ENCODE assay signal across 29 cellular contexts in genomic region chr1:6888268-6888667, GRCh38.
A peak's percentile ranks its signal among the peaks of the same experiment; 100 is the strongest.
DNase-seq lines count a peak whose midpoint lies in the region; ATAC-seq, FAIRE-seq and TF ChIP-seq lines count a peak whose summit lies in the region.
"Had no signal": no experiment of that assay in that cellular context is flagged by ENCODE, and none has a peak within 500 bp of the region (broad histone marks: within the 10 kb centered on the region; RNA-seq: fewer than 3 reads in every experiment).

No MANE protein-coding gene starts in this region.

- H3K36me3 ChIP-seq in astrocyte (ENCODE audit: insufficient read depth, low read length): no peaks in the 10 kb centered on the region
- no peaks in the 10 kb centered on the region for H3K36me3 ChIP-seq in endothelial cell of umbilical vein (ENCODE audit: control insufficient read depth in 2 of 2, extremely low read depth in 1 of 2, insufficient read depth in 2 of 2, low read length in 2 of 2)
- H3K36me3 ChIP-seq in ovary: no peaks in the 10 kb centered on the region
- H3K36me3 ChIP-seq: BE2C, brain microvascular endothelial cell had no signal

- FAIRE-seq in HTR-8/SVneo (lab: Jason Lieb, UNC): no peak
- FAIRE-seq in astrocyte (lab: Jason Lieb, UNC): peak; percentile 52
- FAIRE-seq in endothelial cell of umbilical vein (lab: Jason Lieb, UNC): peak; percentile 26
- FAIRE-seq: A549, endometrium, H1 had no signal

- POLR2A ChIA-PET in AG04449 (lab: Yijun Ruan, JAX) (no interaction called here), endothelial cell of umbilical vein (lab: Charles Lee) (no interaction called here)

- H3K36me3 Mint-ChIP-seq in astrocyte (ENCODE audit: low read depth, unreplicated experiment): peaks cover 2% of the 10 kb centered on the region

- H4K20me1 ChIP-seq in astrocyte (ENCODE audit: insufficient read depth, low read length) (peaks cover 17% of the 10 kb centered on the region), endothelial cell of umbilical vein (replicated peaks; ENCODE audit: control insufficient read depth, extremely low read depth, insufficient read depth, low read length) (no peaks in the 10 kb centered on the region)

- H3K9me3 ChIP-seq in astrocyte (ENCODE audit: insufficient read depth, low read depth, low read length): no peaks in the 10 kb centered on the region
- H3K9me3 ChIP-seq in endothelial cell of umbilical vein (replicated peaks; ENCODE audit: control insufficient read depth, insufficient read depth, low read length): no peaks in the 10 kb centered on the region
- no peaks in the 10 kb centered on the region for H3K9me3 ChIP-seq in ovary
- H3K9me3 ChIP-seq: A549, BE2C, spleen had no signal

- no peak overlapping the region for H3K27ac Mint-ChIP-seq in astrocyte (ENCODE audit: unreplicated experiment)
- H3K27ac Mint-ChIP-seq: CD8-positive, alpha-beta memory T cell; type B pancreatic cell had no signal

- CTCF ChIA-PET in AG04449 (lab: Yijun Ruan, JAX) (interaction anchor here (0.8 to 5.5 kb wide), 18 partner anchors 11 to 760 kb away, joined by 3 to 92 read pairs (median 14); partner anchors contain the start of gene CAMTA1), endothelial cell of umbilical vein (lab: Charles Lee) (interaction anchor here (0.6 to 5.2 kb wide), 4 partner anchors 23 to 169 kb away, joined by 3 to 71 read pairs (median 18); no protein-coding TSS in a partner anchor)

- intact Hi-C loops in endothelial cell of umbilical vein (cut with micrococcal nuclease): loop anchor here (2.0 kb wide), 1 partner anchor 759 kb away; no protein-coding TSS in a partner anchor
- intact Hi-C loops in ovary (cut with DNase I): loop anchor here in 1 of 4 donors (10.0 kb wide), 1 partner anchor 163 kb away; no protein-coding TSS in a partner anchor

- H3K27ac ChIP-seq in astrocyte (ENCODE audit: low read depth, low read length) (no peak overlapping the region), endothelial cell of umbilical vein (ENCODE audit: insufficient read depth, low read depth, low read length) (no peak overlapping the region), ovary (no peak overlapping the region)
- H3K27ac ChIP-seq: A549, brain microvascular endothelial cell, RWPE1, spleen had no signal

- H3K79me2 ChIP-seq in astrocyte (ENCODE audit: insufficient read depth, low read length) (no peaks in the 10 kb centered on the region), endothelial cell of umbilical vein (ENCODE audit: control insufficient read depth, insufficient read depth, low read length) (no peaks in the 10 kb centered on the region)

- H3K4me3 Mint-ChIP-seq in astrocyte (ENCODE audit: unreplicated experiment): no peak overlapping the region
- H3K4me3 Mint-ChIP-seq: CD8-positive, alpha-beta memory T cell; neural crest cell; type B pancreatic cell had no signal

- H3K27me3 ChIP-seq in astrocyte (ENCODE audit: insufficient read depth, low read length): no peaks in the 10 kb centered on the region
- no peaks in the 10 kb centered on the region for H3K27me3 ChIP-seq in endothelial cell of umbilical vein (ENCODE audit: control insufficient read depth in 2 of 2, insufficient read depth in 2 of 2, low read length in 2 of 2)
- H3K27me3 ChIP-seq in ovary: no peaks in the 10 kb centered on the region
- H3K27me3 ChIP-seq: BE2C, brain microvascular endothelial cell, spleen had no signal

- H3K27me3 Mint-ChIP-seq in astrocyte (ENCODE audit: low read depth, unreplicated experiment): no peaks in the 10 kb centered on the region
- H3K27me3 Mint-ChIP-seq: CD8-positive, alpha-beta memory T cell; type B pancreatic cell had no signal

- no peak overlapping the region for H2AFZ ChIP-seq in astrocyte (ENCODE audit: low read depth, low read length)
- no peak overlapping the region for H2AFZ ChIP-seq in endothelial cell of umbilical vein (ENCODE audit: low read depth, low read length)

- TF ChIP-seq CTCF in AG04449 (IDR thresholded peaks at IDR 0.05; ENCODE audit: insufficient read depth, low read length, missing control alignments): peak; percentile 10
- no peak for TF ChIP-seq CTCF in astrocyte (IDR thresholded peaks at IDR 0.05; ENCODE audit: insufficient read depth, low read depth, low read length)
- TF ChIP-seq CTCF in endothelial cell of umbilical vein (IDR thresholded peaks at IDR 0.05; ENCODE audit: extremely low read depth in 1 of 2, insufficient read depth in 1 of 2, low read depth in 1 of 2, low read length in 2 of 2): no peak
- no peak for TF ChIP-seq CTCF in ovary (IDR thresholded peaks at IDR 0.05)

- H3K9ac ChIP-seq in astrocyte (ENCODE audit: low read length): no peak overlapping the region
- no peak overlapping the region for H3K9ac ChIP-seq in endothelial cell of umbilical vein (replicated peaks; ENCODE audit: extremely low read depth, insufficient read depth, low read length)

- no TSS peak for BruUV-seq in endothelial cell of umbilical vein (replicated peaks; lab: Mats Ljungman, UMichigan)

- H3K4me1 ChIP-seq in astrocyte (ENCODE audit: insufficient read depth, low read length) (no peaks in the 10 kb centered on the region), endothelial cell of umbilical vein (ENCODE audit: control insufficient read depth, extremely low read depth, insufficient read depth, low read length) (no peaks in the 10 kb centered on the region), ovary (ENCODE audit: insufficient read depth) (no peaks in the 10 kb centered on the region)
- H3K4me1 ChIP-seq: BE2C had no signal

- WGBS in ovary, 3 donors: 72 to 80% (median 76%) methylated on average over 3 of the region's 3 CpGs

- H3K4me1 Mint-ChIP-seq in astrocyte (ENCODE audit: low read depth, unreplicated experiment): peaks cover 24% of the 10 kb centered on the region

- dilution Hi-C loops in endothelial cell of umbilical vein (cut with MboI; ENCODE audit: extremely low pct_ligation_motif_present, low sequenced_read_pairs): no loop called here

- TF ChIP-seq POLR2A in endothelial cell of umbilical vein (IDR thresholded peaks at IDR 0.05; ENCODE audit: low read depth, low read length) (no peak), ovary (IDR thresholded peaks at IDR 0.05) (no peak)

- TF ChIP-seq EP300 in ovary (IDR thresholded peaks at IDR 0.05): no peak

- ATAC-seq in GM21723 (IDR thresholded peaks at IDR 0.05; ENCODE audit: unreplicated experiment): no peak
- ATAC-seq: A549, right cardiac atrium had no signal

- DNase-seq in AG04449 (ENCODE audit: low read depth, low spot score) (peak; percentile 16), HTR-8/SVneo (ENCODE audit: insufficient read length, low spot score) (peak; percentile 7), astrocyte (ENCODE audit: low read depth) (peak; percentile 22), endothelial cell of umbilical vein (ENCODE audit: low read depth, low spot score) (peak; percentile 24), NCI-H748 (lab: John Stamatoyannopoulos, UW; ENCODE audit: unreplicated experiment) (no peak), ovary (no peak), dedifferentiated amniotic fluid mesenchymal stem cell (ENCODE audit: extremely low spot score) (no peak)
- DNase-seq: activated CD4-positive, alpha-beta T cell treated with anti-CD3 and anti-CD28 coated beads for 4 hours; activated effector memory CD4-positive, alpha-beta T cell treated with anti-CD3 and anti-CD28 coated beads, Interleukin-2, amount 50 U/mL, for 16 hours; BE2C; brain microvascular endothelial cell; CD8-positive, alpha-beta memory T cell; cortex of kidney; DMS 273 treated with DMSO at 0.1 percent for 48 hours; kidney glomerular epithelial cell; NCI-H1105 treated with DMSO at 0.1 percent for 48 hours; NCI-H2081 treated with DMSO at 0.1 percent for 48 hours; NCI-H446; posterior cingulate gyrus; right cardiac atrium; spleen; T-helper 2 cell had no signal

- H3K4me3 ChIP-seq in AG04449 (ENCODE audit: low read depth, low read length) (no peak overlapping the region), astrocyte (ENCODE audit: insufficient read depth, low read depth, low read length) (no peak overlapping the region), endothelial cell of umbilical vein (replicated peaks in 1 of 3; ENCODE audit: insufficient read depth in 1 of 3, low read depth in 1 of 3, low read length in 3 of 3) (no peak overlapping the region), ovary (no peak overlapping the region)
- H3K4me3 ChIP-seq: A549, spleen had no signal

- H3K9me3 Mint-ChIP-seq in astrocyte (ENCODE audit: unreplicated experiment): no peaks in the 10 kb centered on the region
- H3K9me3 Mint-ChIP-seq: CD8-positive, alpha-beta memory T cell; neural crest cell; type B pancreatic cell had no signal

- H3K4me2 ChIP-seq in astrocyte (ENCODE audit: low read length): no peak overlapping the region
- no peak overlapping the region for H3K4me2 ChIP-seq in endothelial cell of umbilical vein (ENCODE audit: insufficient read depth, low read length)
- H3K4me2 ChIP-seq: A549 had no signal

- H3K9me1 ChIP-seq in endothelial cell of umbilical vein (replicated peaks; ENCODE audit: control insufficient read depth, extremely low read depth, insufficient read depth, low read length): no peaks in the 10 kb centered on the region

TF ChIP-seq in endothelial cell of umbilical vein, 7 proteins besides CTCF, POLR2A, EP300 and RAD21:
- TF ChIP-seq MYC (IDR thresholded peaks at IDR 0.05; ENCODE audit: low read depth, low read length) (no peak), FOS (IDR thresholded peaks at IDR 0.05; ENCODE audit: borderline replicate concordance, insufficient read depth, low read length) (peak; percentile 22)

Comparison
In these comparisons a context has a peak if more than half of its experiments do, and no peak if none do; other contexts are left out.
1. DNase-seq: peak in AG04449 (single experiment), HTR-8/SVneo (single experiment), astrocyte (single experiment) and endothelial cell of umbilical vein (single experiment); none in NCI-H748 (single experiment), ovary (0 of 5) and dedifferentiated amniotic fluid mesenchymal stem cell (single experiment).